ENCODE assay signal across 9 cellular contexts in genomic region chr3:10321630-10322354, GRCh38. TPM values are rescaled to one million over a fixed set of nuclear protein-coding genes. Genes with fewer than 3 reads are reported as not detected.
DNase-seq lines count a peak whose midpoint lies in the region; ATAC-seq and TF ChIP-seq lines count a peak whose summit lies in the region.
"Had no signal": no experiment of that assay in that cellular context is flagged by ENCODE, and none has a peak within 500 bp of the region (broad histone marks: within the 10 kb centered on the region; RNA-seq: fewer than 3 reads in every experiment).

No MANE protein-coding gene starts in this region.

- peak overlapping the region; percentile 85 to 90 for H3K27ac ChIP-seq in ascending aorta
- peak overlapping the region; percentile 94 for H3K27ac ChIP-seq in naive thymus-derived CD4-positive, alpha-beta T cell (ENCODE audit: low read depth, low read length)

- DNase-seq in Right ventricle myocardium superior (no peak), left ventricle myocardium superior (no peak), ascending aorta (ENCODE audit: low spot score in 2 of 2) (no peak), AML-193 (lab: John Stamatoyannopoulos, UW) (no peak), NCI-H69 (lab: John Stamatoyannopoulos, UW) (no peak), NCI-H2171 (lab: John Stamatoyannopoulos, UW) (no peak), SKM-1 treated with dmso at 0.1 percent for 144 hours (lab: John Stamatoyannopoulos, UW; ENCODE audit: unreplicated experiment) (no peak)
- no peak for DNase-seq in naive thymus-derived CD4-positive, alpha-beta T cell

- H3K27me3 ChIP-seq in ascending aorta = no peaks in the 10 kb centered on the region
- no peaks in the 10 kb centered on the region for H3K27me3 ChIP-seq in naive thymus-derived CD4-positive, alpha-beta T cell (ENCODE audit: control insufficient read depth in 2 of 2, insufficient read depth in 2 of 2, low read length in 2 of 2)

- H3K27me3 Mint-ChIP-seq in naive thymus-derived CD4-positive, alpha-beta T cell = peaks cover 0 to 23% (median 7%) of the 10 kb centered on the region in 5 donors

- no peaks in the 10 kb centered on the region for H3K9me3 ChIP-seq in ascending aorta
- H3K9me3 ChIP-seq in naive thymus-derived CD4-positive, alpha-beta T cell (ENCODE audit: control insufficient read depth in 2 of 3, low read length in 3 of 3) = no peaks in the 10 kb centered on the region

- intact Hi-C loops in Right ventricle myocardium superior (cut with DNase I) (no loop called here), left ventricle myocardium superior (cut with micrococcal nuclease) (no loop called here), ascending aorta (cut with DNase I) (loop anchor here (2.0 to 5.0 kb wide), 2 partner anchors 73 to 674 kb away; partner anchors contain the start of genes MTMR14 and TATDN2)
- intact Hi-C loops in naive thymus-derived CD4-positive, alpha-beta T cell (cut with micrococcal nuclease) = loop anchor here (1.0 to 10.0 kb wide), 22 partner anchors 59 to 1358 kb away; partner anchors contain the start of genes BRK1 (in 2 of the 2), BRPF1 (in 2 of the 2), CRELD1 (in 2 of the 2) and FANCD2 (in 2 of the 2)

- peak overlapping the region in 1 of 2 donors; percentile 95 for H3K4me3 ChIP-seq in ascending aorta
- H3K4me3 ChIP-seq in naive thymus-derived CD4-positive, alpha-beta T cell (ENCODE audit: low read length) = peak overlapping the region; percentile 96

- H3K4me1 Mint-ChIP-seq in naive thymus-derived CD4-positive, alpha-beta T cell = peaks cover 5 to 44% (median 30%) of the 10 kb centered on the region in 7 donors

- H3K36me3 Mint-ChIP-seq in naive thymus-derived CD4-positive, alpha-beta T cell = peaks cover 0 to 8% (median 0%) of the 10 kb centered on the region in 5 donors

- TF ChIP-seq CTCF in ascending aorta (IDR thresholded peaks at IDR 0.05) = no peak

- peak overlapping the region; percentile 84 to 98 (median 93) for H3K27ac Mint-ChIP-seq in naive thymus-derived CD4-positive, alpha-beta T cell

- peak; percentile 2 for ATAC-seq in Right ventricle myocardium superior (ENCODE audit: poor library complexity)
- ATAC-seq in left ventricle myocardium superior = no peak
- no peak for ATAC-seq in naive thymus-derived CD4-positive, alpha-beta T cell

- H3K36me3 ChIP-seq in ascending aorta = peaks cover 9 to 22% of the 10 kb centered on the region in 2 donors
- H3K36me3 ChIP-seq in naive thymus-derived CD4-positive, alpha-beta T cell (ENCODE audit: control insufficient read depth in 2 of 3, insufficient read depth in 3 of 3, low read length in 3 of 3) = peaks cover 0 to 25% (median 10%) of the 10 kb centered on the region in 3 experiments

- no peaks in the 10 kb centered on the region for H3K9me3 Mint-ChIP-seq in naive thymus-derived CD4-positive, alpha-beta T cell

- H3K4me3 Mint-ChIP-seq in naive thymus-derived CD4-positive, alpha-beta T cell = peak overlapping the region; percentile 70 to 95 (median 90)

- H3K4me1 ChIP-seq in ascending aorta = peaks cover 8 to 14% of the 10 kb centered on the region in 2 donors
- H3K4me1 ChIP-seq in naive thymus-derived CD4-positive, alpha-beta T cell (ENCODE audit: control insufficient read depth in 2 of 2, insufficient read depth in 2 of 2, low read length in 2 of 2) = peaks cover 12 to 22% of the 10 kb centered on the region in 2 donors

- CTCF ChIA-PET in naive thymus-derived CD4-positive, alpha-beta T cell (lab: Charles Lee) = interaction anchor here (1.1 kb wide), 2 partner anchors 339 to 388 kb away, joined by 3 read pairs; partner anchors contain the start of gene CRELD1

- POLR2A ChIA-PET in naive thymus-derived CD4-positive, alpha-beta T cell (lab: Charles Lee) = interaction anchor here (0.7 to 3.2 kb wide), 7 partner anchors 58 to 389 kb away, joined by 3 to 21 read pairs (median 6); partner anchors contain the start of genes CRELD1, PRRT3 and TATDN2

RNA-seq across cellular contexts. Expression of gene SEC13, which starts 0.9 kb away (rescaled TPM):
- 50.2 TPM for total RNA-seq in Right ventricle myocardium superior
- 54.9 TPM for total RNA-seq in left ventricle myocardium superior
- 63.0 TPM for total RNA-seq in ascending aorta
- 10 to 100 TPM; 63.9 to 98.9 (median 71.0) TPM for total RNA-seq in naive thymus-derived CD4-positive, alpha-beta T cell
- 100 to 1,000 TPM; 129 to 131 TPM for polyA plus RNA-seq in naive thymus-derived CD4-positive, alpha-beta T cell

RNA-seq across cellular contexts. Expression of gene GHRL, which starts 29.0 kb away (rescaled TPM):
- total RNA-seq in Right ventricle myocardium superior (not detected), left ventricle myocardium superior (not detected), ascending aorta (not detected)
- total RNA-seq in naive thymus-derived CD4-positive, alpha-beta T cell = 1 to 10 TPM in 4 of 5 experiments, under 1 TPM in 1; 0.35 to 3.8 (median 1.3) TPM
- polyA plus RNA-seq in naive thymus-derived CD4-positive, alpha-beta T cell = under 1 TPM; 0.67 to 0.69 TPM
- polyA plus RNA-seq: keratinocyte had no signal

Comparison
In these comparisons a context has a peak if more than half of its experiments do, and no peak if none do; other contexts are left out.
1. intact Hi-C loops: an anchor here in ascending aorta (2.0 to 5.0 kb wide) and naive thymus-derived CD4-positive, alpha-beta T cell (1.0 to 10.0 kb wide); none called in Right ventricle myocardium superior and left ventricle myocardium superior.